Comparison of ENCODE assay signal across 12 cellular contexts in the genomic region with DNA sequence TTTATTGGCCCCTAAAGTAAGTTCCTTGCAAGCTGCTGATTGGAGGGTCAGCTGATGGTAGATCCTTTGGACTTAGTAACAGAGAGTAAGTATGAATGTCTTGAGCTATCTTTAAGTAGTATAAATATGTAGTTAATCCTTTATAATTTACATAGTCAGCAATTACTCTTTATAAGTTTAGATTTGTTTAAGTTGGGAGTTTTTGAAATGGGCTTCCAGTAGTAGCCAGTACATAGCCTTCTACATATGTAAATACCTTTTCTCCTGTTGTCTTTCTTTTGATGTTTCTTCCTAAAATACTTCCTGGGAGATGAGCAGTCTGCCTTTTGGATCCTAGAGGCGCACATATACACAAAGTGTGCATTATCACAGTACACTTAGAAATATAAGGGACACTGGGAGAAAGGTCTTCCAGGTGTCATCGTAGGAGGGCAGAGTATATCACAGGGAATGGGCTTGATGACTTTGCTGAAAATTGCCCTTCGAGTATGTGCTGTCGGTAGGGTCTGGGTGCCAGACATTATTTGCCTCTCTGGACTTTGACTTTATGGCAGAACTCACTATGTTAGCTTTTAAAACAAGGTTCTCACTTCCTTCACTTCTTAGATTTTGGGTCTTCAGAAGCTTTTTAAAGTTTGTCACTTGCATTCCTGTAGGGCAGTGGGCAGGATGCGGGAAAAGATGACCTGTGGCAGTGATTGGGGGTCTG. TPM values are rescaled to one million over a fixed set of nuclear protein-coding genes. Genes with fewer than 3 reads are reported as not detected.
A peak's percentile ranks its signal among the peaks of the same experiment; 100 is the strongest.
DNase-seq lines count a peak whose midpoint lies in the region; ATAC-seq, FAIRE-seq and TF ChIP-seq lines count a peak whose summit lies in the region.
"Had no signal": no experiment of that assay in that cellular context is flagged by ENCODE, and none has a peak within 500 bp of the region (broad histone marks: within the 10 kb centered on the region; RNA-seq: fewer than 3 reads in every experiment).

No MANE protein-coding gene starts in this region.

- H3K27me3 ChIP-seq in heart left ventricle (no peaks in the 10 kb centered on the region), mucosa of rectum (ENCODE audit: control insufficient read depth in 2 of 2, insufficient read depth in 2 of 2, low read length in 2 of 2) (no peaks in the 10 kb centered on the region)

- H3K36me3 Mint-ChIP-seq in endothelial cell (ENCODE audit: low read depth, unreplicated experiment) = peaks cover 18% of the 10 kb centered on the region

- no peak overlapping the region for H3K4me3 Mint-ChIP-seq in endothelial cell (ENCODE audit: unreplicated experiment)
- H3K4me3 Mint-ChIP-seq: activated T-cell treated with anti-CD3 and anti-CD28 coated beads, Interleukin-2, amount 50 U/mL, for 4 hours had no signal

- peaks cover 1% of the 10 kb centered on the region for H3K27me3 Mint-ChIP-seq in endothelial cell (ENCODE audit: unreplicated experiment)
- H3K27me3 Mint-ChIP-seq: brain had no signal

- peak overlapping the region in 11 of 12 donors; percentile 11 to 93 (median 55) for H3K27ac ChIP-seq in heart left ventricle
- peak overlapping the region; percentile 17 to 29 for H3K27ac ChIP-seq in mucosa of rectum (ENCODE audit: low read depth in 2 of 2, low read length in 2 of 2)

- intact Hi-C loops in heart left ventricle (cut with DNase I) = no loop called here
- intact Hi-C loops in left cardiac atrium (cut with DNase I) = loop anchor here in 1 of 2 donors (10.0 kb wide), 1 partner anchor 113 kb away; no protein-coding TSS in a partner anchor

- ATAC-seq in heart left ventricle = no peak
- ATAC-seq in left cardiac atrium = no peak
- ATAC-seq: activated T-cell treated with anti-CD3 and anti-CD28 coated beads, Interleukin-2, amount 50 U/mL, for 4 hours had no signal

- TF ChIP-seq POLR2A in heart left ventricle (IDR thresholded peaks at IDR 0.05) (no peak), H54 (IDR thresholded peaks at IDR 0.05; ENCODE audit: low read depth, low read length) (no peak)

- H3K4me3 ChIP-seq in heart left ventricle (peak overlapping the region in 1 of 12 donors; percentile 4), mucosa of rectum (ENCODE audit: low read length in 2 of 2) (no peak overlapping the region)

- 93 to 97% (median 96%) methylated on average over 5 of the region's 5 CpGs for WGBS in heart left ventricle, 4 donors

- TF ChIP-seq CTCF in heart left ventricle (IDR thresholded peaks at IDR 0.05) (no peak), endothelial cell (IDR thresholded peaks at IDR 0.05; ENCODE audit: unreplicated experiment) (no peak)

- DNase-seq in heart left ventricle (no peak), left cardiac atrium (no peak), endothelial cell (ENCODE audit: low spot score) (no peak), OCI-M1 (lab: John Stamatoyannopoulos, UW) (no peak), A172 (ENCODE audit: low spot score) (no peak), H54 (ENCODE audit: insufficient read length, low spot score) (no peak)
- no peak for DNase-seq in activated CD4-positive, alpha-beta T cell treated with anti-CD3 and anti-CD28 coated beads for 48 hours
- DNase-seq: activated T-cell treated with anti-CD3 and anti-CD28 coated beads, Interleukin-2, amount 50 U/mL, for 4 hours; NCI-H2029 treated with DMSO at 0.1 percent for 48 hours had no signal

- peaks cover 4% of the 10 kb centered on the region for H3K9me3 Mint-ChIP-seq in endothelial cell (ENCODE audit: unreplicated experiment)

- no peak for FAIRE-seq in H54 (lab: Jason Lieb, UNC)
- FAIRE-seq: A204.1 had no signal

- H3K36me3 ChIP-seq in heart left ventricle = peaks cover 0 to 4% (median 0%) of the 10 kb centered on the region in 9 donors
- H3K36me3 ChIP-seq in mucosa of rectum (ENCODE audit: control insufficient read depth in 2 of 2, insufficient read depth in 2 of 2, low read length in 2 of 2) = peaks cover 0 to 2% of the 10 kb centered on the region in 2 donors

- H3K27ac Mint-ChIP-seq in endothelial cell (ENCODE audit: unreplicated experiment) = peak overlapping the region; percentile 15

- H3K4me1 Mint-ChIP-seq in endothelial cell (ENCODE audit: unreplicated experiment) = peaks cover 20% of the 10 kb centered on the region

- H3K9me3 ChIP-seq in heart left ventricle = peaks cover 0 to 7% (median 0%) of the 10 kb centered on the region in 12 donors
- H3K9me3 ChIP-seq in mucosa of rectum (ENCODE audit: control insufficient read depth in 2 of 2, low read length in 2 of 2) = peaks cover 0 to 3% of the 10 kb centered on the region in 2 donors

- H3K4me1 ChIP-seq in heart left ventricle (peaks cover 0 to 56% (median 6%) of the 10 kb centered on the region in 12 donors), mucosa of rectum (ENCODE audit: control insufficient read depth in 2 of 2, insufficient read depth in 2 of 2, low read length in 2 of 2) (peaks cover 5 to 16% of the 10 kb centered on the region in 2 donors)

- H3K9ac ChIP-seq in mucosa of rectum (ENCODE audit: low read depth in 1 of 2, low read length in 2 of 2) = no peak overlapping the region

RNA-seq across cellular contexts. Expression of a gene that starts 21.6 kb away (rescaled TPM):
- total RNA-seq in heart left ventricle (10 to 100 TPM in 2 of 9 donors, 1 to 10 TPM in 7; 5.3 to 14.0 (median 6.0) TPM), left cardiac atrium (10 to 100 TPM in 1 of 2 donors, 1 to 10 TPM in 1; 8.0 to 12.3 TPM), endothelial cell (ENCODE audit: unreplicated experiment) (47.3 TPM)
- polyA plus RNA-seq in heart left ventricle = 1 to 10 TPM; 5.4 to 6.2 TPM
- 11.0 and 12.4 TPM in 2 replicates for total RNA-seq in A172 (2014; rRNA removed; shearing (Covaris generic))

RNA-seq across cellular contexts. Expression of a gene that starts 49.7 kb away (rescaled TPM):
- 10 to 100 TPM in 3 of 9 donors, 1 to 10 TPM in 6; 3.3 to 43.8 (median 7.5) TPM for total RNA-seq in heart left ventricle
- 1 to 10 TPM; 5.1 to 5.4 TPM for polyA plus RNA-seq in heart left ventricle
- 10 to 100 TPM; 13.8 to 17.4 TPM for total RNA-seq in left cardiac atrium
- total RNA-seq in endothelial cell (ENCODE audit: unreplicated experiment) = 9.0 TPM
- total RNA-seq in A172 (2014; rRNA removed; shearing (Covaris generic)) = 0.07 TPM in 1 of 2 replicates, not detected in the other
